9 cellular contexts compared by ENCODE assay signal in the genomic region with DNA sequence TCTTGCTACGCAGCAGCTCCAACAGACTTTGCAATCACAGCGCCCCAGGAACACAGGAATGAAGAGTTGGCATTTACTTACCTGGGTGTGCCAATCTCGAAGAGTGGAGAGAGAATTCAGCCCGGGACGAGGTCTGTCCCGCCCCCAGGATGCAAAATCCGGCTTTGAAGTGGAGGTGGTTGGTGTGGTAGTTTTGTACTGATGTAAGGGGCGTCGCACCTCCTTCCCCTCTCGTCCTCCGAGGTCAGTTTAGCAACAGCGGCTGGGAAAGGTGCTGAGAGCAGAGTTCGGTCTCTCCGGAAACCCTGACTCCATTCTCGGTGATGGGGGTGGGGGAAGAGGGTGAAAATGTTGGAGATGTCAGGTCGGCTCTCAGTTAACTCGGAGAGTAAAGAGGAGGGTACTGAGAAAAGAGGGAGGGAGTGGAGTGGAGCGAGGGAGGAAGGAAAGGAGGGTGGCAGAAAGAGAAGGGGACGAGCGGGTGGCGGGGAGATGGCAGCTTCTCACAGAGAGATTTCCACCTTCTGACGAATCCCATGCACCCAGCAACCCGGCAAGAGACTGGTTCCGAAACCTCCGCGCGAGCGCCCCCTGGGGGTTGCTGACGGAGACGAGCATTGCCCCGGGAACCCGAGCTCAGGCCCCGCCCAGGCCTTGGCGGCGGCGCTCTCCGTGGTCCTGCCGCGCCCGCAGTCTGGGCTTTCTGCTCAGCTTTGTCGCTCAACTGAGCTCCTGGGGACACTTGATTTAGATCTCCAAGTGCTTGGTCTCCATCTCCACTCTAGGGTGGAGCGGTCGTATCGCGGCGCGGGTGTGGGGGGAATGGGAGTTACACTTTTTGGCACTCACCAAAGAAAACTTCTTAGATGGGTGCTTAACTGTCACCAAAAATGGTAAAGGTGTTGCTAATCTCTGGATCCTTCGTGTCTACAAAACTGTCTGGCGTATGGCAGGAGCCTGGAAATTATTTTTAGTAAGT.
DNase-seq lines count a peak whose midpoint lies in the region; ATAC-seq and TF ChIP-seq lines count a peak whose summit lies in the region.
"Had no signal": no experiment of that assay in that cellular context is flagged by ENCODE, and none has a peak within 500 bp of the region (broad histone marks: within the 10 kb centered on the region; RNA-seq: fewer than 3 reads in every experiment).

A gene (minus strand): TSS at position 529 of the 979 bp plus-strand sequence.

- no peaks in the 10 kb centered on the region for H3K9me3 ChIP-seq in WERI-Rb-1 (ENCODE audit: severe bottlenecking)

- peak; percentile 89 for TF ChIP-seq CTCF in WERI-Rb-1 (IDR thresholded peaks at IDR 0.05; ENCODE audit: low read depth, low read length)

- H3K36me3 ChIP-seq in WERI-Rb-1 = no peaks in the 10 kb centered on the region
- H3K36me3 ChIP-seq: BLaER1 treated with 17β-estradiol and CSF1 and Interleukin-3, amounts not matched to agents 10 nM and 100 nM had no signal

- H3K4me3 ChIP-seq in WERI-Rb-1 (ENCODE audit: low read depth, low read length) = peak within 1 kb of the TSS; percentile 75
- H3K4me3 ChIP-seq: BLaER1 treated with 17β-estradiol and CSF1 and Interleukin-3, amounts not matched to agents 10 nM and 100 nM had no signal

- DNase-seq in SIG-M5 treated with dmso at 0.1 percent for 504 hours (lab: John Stamatoyannopoulos, UW; ENCODE audit: unreplicated experiment) (peak; percentile 72), SIG-M5 (lab: John Stamatoyannopoulos, UW) (no peak), NCI-H2171 treated with DMSO at 0.1 percent for 48 hours (lab: John Stamatoyannopoulos, UW) (peak; percentile 71), WERI-Rb-1 (peak; percentile 91), islet precursor cell (peak; percentile 94)
- peak; percentile 44 for DNase-seq in central memory CD4-positive, alpha-beta T cell
- peak; percentile 61 to 76 (median 73) for DNase-seq in stimulated activated CD4-positive, alpha-beta T cell treated with anti-CD3 and anti-CD28 coated beads, Interleukin-12 subunit alpha, Interleukin-12 subunit beta, amount 100 ng/mL, for 48 hours (ENCODE audit: low read depth in 2 of 3, low spot score in 1 of 3)

- no peaks in the 10 kb centered on the region for H3K27me3 ChIP-seq in WERI-Rb-1 (ENCODE audit: insufficient read depth, low read depth, severe bottlenecking)

- peak; percentile 93 for ATAC-seq in HG03135 (IDR thresholded peaks at IDR 0.05; ENCODE audit: unreplicated experiment)

- H3K27ac ChIP-seq in WERI-Rb-1 = no peak within 1 kb of the TSS; the same call in 1 of the 2 replicates
- H3K27ac ChIP-seq: BLaER1 treated with 17β-estradiol and CSF1 and Interleukin-3, amounts not matched to agents 10 nM and 100 nM had no signal
